ENCODE assay signal across 8 cellular contexts in the genomic region with DNA sequence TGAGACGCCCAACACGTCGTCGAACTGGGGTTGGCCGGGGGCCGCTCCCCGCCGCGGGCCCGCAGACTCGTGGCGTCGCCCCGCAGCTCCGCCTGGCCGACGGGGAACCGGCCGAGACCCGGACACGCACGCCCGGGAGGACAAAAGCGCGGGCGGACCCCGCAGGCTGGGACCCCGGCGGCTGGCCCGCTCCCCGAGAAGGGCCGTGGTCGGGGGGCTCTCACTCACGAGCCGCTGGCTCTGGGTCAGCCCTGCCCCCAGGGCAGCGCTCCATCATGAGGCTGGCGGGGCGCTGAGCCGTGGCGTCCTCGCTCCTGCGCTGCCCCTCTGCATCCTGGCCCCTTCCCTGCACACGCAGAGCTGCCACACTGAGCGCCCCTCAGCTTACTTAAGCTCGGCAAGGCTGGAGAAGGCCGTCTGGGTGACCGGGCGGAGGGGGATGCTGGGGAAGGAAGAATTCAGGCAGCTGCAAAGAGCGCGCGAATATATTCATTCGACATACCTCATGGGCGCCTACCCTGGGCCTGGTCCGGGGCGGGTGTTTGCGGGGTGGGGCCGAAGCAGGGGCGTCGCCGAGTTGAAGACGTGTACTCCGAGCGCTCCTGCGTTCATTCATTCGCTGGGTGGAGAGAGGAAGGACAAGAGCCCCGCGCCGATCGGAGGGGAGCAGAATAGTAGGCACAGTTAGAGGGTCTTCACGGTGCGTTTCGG.
A peak's percentile ranks its signal among the peaks of the same experiment; 100 is the strongest.
DNase-seq lines count a peak whose midpoint lies in the region; ATAC-seq and TF ChIP-seq lines count a peak whose summit lies in the region.

No MANE protein-coding gene starts in this region.

- peak overlapping the region; percentile 71 for H3K4me2 ChIP-seq in DOHH2 (ENCODE audit: low read length)

- no peaks in the 10 kb centered on the region for H3K9me2 ChIP-seq in DOHH2 (replicated peaks; ENCODE audit: control insufficient read depth, low read length)

- peak overlapping the region; percentile 84 for H3K9ac ChIP-seq in adipocyte (ENCODE audit: low read length)

- H3K4me3 ChIP-seq in DOHH2 (ENCODE audit: low read length), result peak overlapping the region; percentile 60
- peak overlapping the region; percentile 76 for H3K4me3 ChIP-seq in adipocyte (ENCODE audit: low read length)

- no peaks in the 10 kb centered on the region for H3F3A ChIP-seq in DOHH2 (ENCODE audit: control insufficient read depth, insufficient read depth)

- H3K36me3 ChIP-seq in DOHH2 (ENCODE audit: control insufficient read depth, low read length) (no peaks in the 10 kb centered on the region), adipocyte (ENCODE audit: control insufficient read depth, insufficient read depth, low read length, severe bottlenecking) (no peaks in the 10 kb centered on the region)

- peaks cover 11% of the 10 kb centered on the region; the same call in 1 of the 2 replicates for H3K4me1 ChIP-seq in DOHH2 (ENCODE audit: control insufficient read depth, low read length)
- H3K4me1 ChIP-seq in adipocyte (ENCODE audit: control insufficient read depth, insufficient read depth, low read length), result peaks cover 9% of the 10 kb centered on the region

- H3K27me3 ChIP-seq in DOHH2 (ENCODE audit: control insufficient read depth, low read length), result peaks cover 28% of the 10 kb centered on the region
- no peaks in the 10 kb centered on the region for H3K27me3 ChIP-seq in adipocyte (replicated peaks; ENCODE audit: control insufficient read depth, insufficient read depth, low read length)

- ATAC-seq in HG02642 (IDR thresholded peaks at IDR 0.05; ENCODE audit: poor library complexity, unreplicated experiment), result peak; percentile 19
- ATAC-seq in GM18505 (IDR thresholded peaks at IDR 0.05; ENCODE audit: unreplicated experiment), result no peak
- ATAC-seq in GM21786 (IDR thresholded peaks at IDR 0.05; ENCODE audit: unreplicated experiment), result no peak

- no peak for DNase-seq in adipocyte (ENCODE audit: low read depth)
- DNase-seq in iPS-NIHi11 (ENCODE audit: low spot score), result peak; percentile 71
- peak; percentile 12 for DNase-seq in stimulated activated CD4-positive, alpha-beta T cell treated with anti-CD3 and anti-CD28 coated beads, Interleukin-4, amount 100 ng/mL, for 1 hour
- no peak for DNase-seq in activated gamma-delta T cell (lab: John Stamatoyannopoulos, UW)

- H3K9me3 ChIP-seq in DOHH2 (ENCODE audit: control insufficient read depth, insufficient read depth, low read length) (no peaks in the 10 kb centered on the region), adipocyte (ENCODE audit: control insufficient read depth, low read length) (no peaks in the 10 kb centered on the region)

- TF ChIP-seq POLR2A in GM18505 (IDR thresholded peaks at IDR 0.05; ENCODE audit: borderline replicate concordance, extremely low read depth, insufficient read depth, insufficient read length), result no peak

- H3K27ac ChIP-seq in DOHH2 (ENCODE audit: low read depth, low read length), result no peak overlapping the region

- H3K79me2 ChIP-seq in DOHH2 (ENCODE audit: control insufficient read depth, low read length), result no peaks in the 10 kb centered on the region

- no peak for TF ChIP-seq CTCF in DOHH2 (IDR thresholded peaks at IDR 0.05; ENCODE audit: low read depth, low read length, poor library complexity, severe bottlenecking)

- no peaks in the 10 kb centered on the region for H4K20me1 ChIP-seq in DOHH2 (ENCODE audit: control insufficient read depth, insufficient read depth, low read depth, low read length)

Comparison
In these comparisons a context has a peak if more than half of its experiments do, and no peak if none do; other contexts are left out.
1. DNase-seq: peak in iPS-NIHi11 (single experiment) and stimulated activated CD4-positive, alpha-beta T cell treated with anti-CD3 and anti-CD28 coated beads, Interleukin-4, amount 100 ng/mL, for 1 hour (single experiment); none in adipocyte (single experiment) and activated gamma-delta T cell (single experiment).